Comparison of ENCODE assay signal across 7 cellular contexts in genomic region chr22:30159561-30160353, GRCh38.
DNase-seq lines count a peak whose midpoint lies in the region; ATAC-seq, FAIRE-seq and TF ChIP-seq lines count a peak whose summit lies in the region.

No MANE protein-coding gene starts in this region.

- H4K12ac ChIP-seq in trophoblast cell (ENCODE audit: low read depth, low read length): no peak overlapping the region

- no peaks in the 10 kb centered on the region for H3K36me3 ChIP-seq in endothelial cell of umbilical vein (ENCODE audit: control insufficient read depth in 2 of 2, extremely low read depth in 1 of 2, insufficient read depth in 2 of 2, low read length in 2 of 2)
- no peaks in the 10 kb centered on the region for H3K36me3 ChIP-seq in trophoblast cell (ENCODE audit: control insufficient read depth in 1 of 2, insufficient read depth in 2 of 2, low read length in 2 of 2)
- no peaks in the 10 kb centered on the region for H3K36me3 ChIP-seq in OCI-LY7 (ENCODE audit: insufficient read depth, low read length)

- no peak overlapping the region for H2BK5ac ChIP-seq in trophoblast cell (ENCODE audit: low read depth, low read length, poor library complexity)

- H3K27ac ChIP-seq in endothelial cell of umbilical vein (ENCODE audit: insufficient read depth, low read depth, low read length) (no peak overlapping the region), trophoblast cell (ENCODE audit: low read depth, low read length) (no peak overlapping the region), OCI-LY7 (ENCODE audit: low read depth, low read length, poor library complexity, severe bottlenecking) (no peak overlapping the region)

- no peaks in the 10 kb centered on the region for H3K79me1 ChIP-seq in trophoblast cell (ENCODE audit: low read length)

- H2BK120ac ChIP-seq in trophoblast cell (ENCODE audit: insufficient read depth, low read length, poor library complexity): no peak overlapping the region

- H3K79me2 ChIP-seq in endothelial cell of umbilical vein (ENCODE audit: control insufficient read depth, insufficient read depth, low read length) (no peaks in the 10 kb centered on the region), trophoblast cell (ENCODE audit: control insufficient read depth, insufficient read depth, low read length, poor library complexity) (no peaks in the 10 kb centered on the region), OCI-LY7 (ENCODE audit: insufficient read depth, low read depth, low read length) (no peaks in the 10 kb centered on the region)

- no peak overlapping the region for H4K91ac ChIP-seq in trophoblast cell (ENCODE audit: low read depth, low read length)

- H3K9me1 ChIP-seq in endothelial cell of umbilical vein (replicated peaks; ENCODE audit: control insufficient read depth, extremely low read depth, insufficient read depth, low read length): no peaks in the 10 kb centered on the region

- H3K27me3 ChIP-seq in endothelial cell of umbilical vein (ENCODE audit: control insufficient read depth in 2 of 2, insufficient read depth in 2 of 2, low read length in 2 of 2) (peaks cover 32 to 50% of the 10 kb centered on the region in 2 experiments), trophoblast cell (ENCODE audit: insufficient read depth, low read length) (no peaks in the 10 kb centered on the region)

- no peak overlapping the region for H3K4me3 ChIP-seq in endothelial cell of umbilical vein (replicated peaks in 1 of 3; ENCODE audit: insufficient read depth in 1 of 3, low read depth in 1 of 3, low read length in 3 of 3)
- no peak overlapping the region for H3K4me3 ChIP-seq in trophoblast cell (ENCODE audit: low read depth, low read length)
- no peak overlapping the region for H3K4me3 ChIP-seq in OCI-LY7 (ENCODE audit: low read depth, low read length, poor library complexity, severe bottlenecking)

- no peak for TF ChIP-seq POLR2A in endothelial cell of umbilical vein (IDR thresholded peaks at IDR 0.05; ENCODE audit: low read depth, low read length)

- in situ Hi-C loops in G401 (cut with HindIII; ENCODE audit: low sequenced_read_pairs): no loop called here

- H3K9ac ChIP-seq in endothelial cell of umbilical vein (replicated peaks; ENCODE audit: extremely low read depth, insufficient read depth, low read length): no peak overlapping the region
- H3K9ac ChIP-seq in trophoblast cell (ENCODE audit: low read length): no peak overlapping the region

- H3K4me1 ChIP-seq in endothelial cell of umbilical vein (ENCODE audit: control insufficient read depth, extremely low read depth, insufficient read depth, low read length) (no peaks in the 10 kb centered on the region), trophoblast cell (ENCODE audit: control insufficient read depth in 1 of 2, insufficient read depth in 2 of 2, low read length in 2 of 2) (peaks cover 2% of the 10 kb centered on the region in 2 experiments), OCI-LY7 (ENCODE audit: insufficient read depth, low read length, poor library complexity, severe bottlenecking) (no peaks in the 10 kb centered on the region)

- no peak overlapping the region for H3K14ac ChIP-seq in trophoblast cell (ENCODE audit: low read length)

- H2AFZ ChIP-seq in endothelial cell of umbilical vein (ENCODE audit: low read depth, low read length) (no peak overlapping the region), trophoblast cell (ENCODE audit: insufficient read depth, low read length, poor library complexity) (no peak overlapping the region), OCI-LY7 (ENCODE audit: low read length) (no peak overlapping the region)

- peak; percentile 19 for DNase-seq in G401 (ENCODE audit: low spot score)
- DNase-seq in OCI-M1 (lab: John Stamatoyannopoulos, UW): peak; percentile 51
- peak; percentile 3 for DNase-seq in endothelial cell of umbilical vein (ENCODE audit: low read depth, low spot score)
- DNase-seq in trophoblast cell: peak; percentile 22 to 60
- no peak for DNase-seq in NCI-H1417 treated with DMSO at 0.1 percent for 48 hours (lab: John Stamatoyannopoulos, UW)
- no peak for DNase-seq in OCI-LY7 (ENCODE audit: low spot score)

- no peak for FAIRE-seq in endothelial cell of umbilical vein (lab: Jason Lieb, UNC)

- no peak overlapping the region for H2BK12ac ChIP-seq in trophoblast cell (ENCODE audit: low read length)

- H3K18ac ChIP-seq in trophoblast cell (ENCODE audit: low read length): no peak overlapping the region

- H2AK5ac ChIP-seq in trophoblast cell (ENCODE audit: low read length): no peak overlapping the region

- TF ChIP-seq CTCF in endothelial cell of umbilical vein (IDR thresholded peaks at IDR 0.05; ENCODE audit: extremely low read depth in 1 of 2, insufficient read depth in 1 of 2, low read depth in 1 of 2, low read length in 2 of 2) (no peak), OCI-LY7 (conservative IDR thresholded peaks at IDR 0.05; ENCODE audit: low read length) (no peak)

- H3K9me3 ChIP-seq in endothelial cell of umbilical vein (replicated peaks; ENCODE audit: control insufficient read depth, insufficient read depth, low read length) (no peaks in the 10 kb centered on the region), trophoblast cell (ENCODE audit: insufficient read depth, low read depth, low read length) (peaks cover 1% of the 10 kb centered on the region), OCI-LY7 (ENCODE audit: low read length) (no peaks in the 10 kb centered on the region)

- no peaks in the 10 kb centered on the region for H4K20me1 ChIP-seq in endothelial cell of umbilical vein (replicated peaks; ENCODE audit: control insufficient read depth, extremely low read depth, insufficient read depth, low read length)
- no peaks in the 10 kb centered on the region for H4K20me1 ChIP-seq in OCI-LY7 (ENCODE audit: insufficient read depth, low read length)

- dilution Hi-C loops in endothelial cell of umbilical vein (cut with MboI; ENCODE audit: extremely low pct_ligation_motif_present, low sequenced_read_pairs): no loop called here

- no peaks in the 10 kb centered on the region for H3K9me2 ChIP-seq in OCI-LY7 (ENCODE audit: insufficient read depth, low read length)

- no peak overlapping the region for H4K8ac ChIP-seq in trophoblast cell (ENCODE audit: low read depth, low read length)

- POLR2A ChIA-PET in endothelial cell of umbilical vein (lab: Charles Lee) (no interaction called here), OCI-LY7 (lab: Charles Lee) (no interaction called here)

- no peak for ATAC-seq in HG03354 (IDR thresholded peaks at IDR 0.05; ENCODE audit: poor library complexity, severe bottlenecking, unreplicated experiment)

- BruUV-seq in endothelial cell of umbilical vein (replicated peaks; lab: Mats Ljungman, UMichigan) (no TSS peak), OCI-LY7 (replicated peaks; lab: Mats Ljungman, UMichigan) (no TSS peak)

- WGBS in trophoblast cell (ENCODE audit: extremely low coverage, insufficient coverage, insufficient read length): no CpG with 5 or more reads among the region's 2 CpGs

- no peak overlapping the region for H3K4ac ChIP-seq in trophoblast cell (ENCODE audit: low read depth, low read length)

- CTCF ChIA-PET in endothelial cell of umbilical vein (lab: Charles Lee) (interaction anchor here (0.6 to 1.5 kb wide), 7 partner anchors 15 to 228 kb away, joined by 3 to 4 read pairs (median 3); partner anchors contain the start of gene RNF215), OCI-LY7 (lab: Charles Lee; ENCODE audit: unreplicated experiment) (no interaction called here)

- H3K23ac ChIP-seq in trophoblast cell (ENCODE audit: low read length): no peak overlapping the region

- H3K4me2 ChIP-seq in endothelial cell of umbilical vein (ENCODE audit: insufficient read depth, low read length): no peak overlapping the region
- H3K4me2 ChIP-seq in trophoblast cell (ENCODE audit: low read length): no peak overlapping the region
- H3K4me2 ChIP-seq in OCI-LY7 (ENCODE audit: low read length): no peak overlapping the region

- intact Hi-C loops in endothelial cell of umbilical vein (cut with micrococcal nuclease) (no loop called here), OCI-LY7 (cut with micrococcal nuclease; ENCODE audit: unreplicated experiment) (no loop called here)

TF ChIP-seq in endothelial cell of umbilical vein, 7 proteins besides CTCF, POLR2A, EP300 and RAD21:
- TF ChIP-seq EZH2 (IDR thresholded peaks at IDR 0.05; ENCODE audit: borderline replicate concordance, low read depth, low read length, severe bottlenecking) (no peak), MAX (IDR thresholded peaks at IDR 0.05; ENCODE audit: insufficient read depth, insufficient read length) (no peak), POLR2AphosphoS5 (IDR thresholded peaks at IDR 0.05; ENCODE audit: insufficient read depth, low read depth, low read length) (no peak), JUN (IDR thresholded peaks at IDR 0.05; ENCODE audit: borderline replicate concordance, insufficient read depth, insufficient read length, low read depth) (no peak), FOS (IDR thresholded peaks at IDR 0.05; ENCODE audit: borderline replicate concordance, insufficient read depth, low read length) (no peak), GATA2 (IDR thresholded peaks at IDR 0.05; ENCODE audit: insufficient read depth, insufficient read length, low read depth, low read length) (no peak)

Comparison
In these comparisons a context has a peak if more than half of its experiments do, and no peak if none do; other contexts are left out.
1. DNase-seq: peak in G401 (single experiment), OCI-M1 (single experiment), endothelial cell of umbilical vein (single experiment) and trophoblast cell (2 of 2); none in NCI-H1417 treated with DMSO at 0.1 percent for 48 hours (single experiment) and OCI-LY7 (single experiment).